Comparison of ENCODE assay signal across 17 cellular contexts in genomic region chr6:5403619-5404018, GRCh38.
"Had no signal": no experiment of that assay in that cellular context is flagged by ENCODE, and none has a peak within 500 bp of the region (broad histone marks: within the 10 kb centered on the region; RNA-seq: fewer than 3 reads in every experiment).

No MANE protein-coding gene starts in this region.

- H3K4me3 ChIP-seq: left ventricle myocardium inferior, upper lobe of right lung had no signal

- H3K9me3 ChIP-seq: upper lobe of right lung had no signal

- ATAC-seq: activated CD8-positive, alpha-beta memory T cell treated with anti-CD3 and anti-CD28 coated beads, Interleukin-2, amount 10 ng/mL, durations not matched to agents 7 days and 5 days; activated T-helper 17 cell treated with anti-CD3 and anti-CD28 coated beads, Interleukin-2, amount 50 U/mL, for 72 hours; upper lobe of right lung had no signal

- DNase-seq: activated CD4-positive, alpha-beta memory T cell treated with anti-CD3 and anti-CD28 coated beads, Interleukin-2, amount 10 ng/mL, durations not matched to agents 7 days and 5 days; activated CD4-positive, alpha-beta T cell treated with anti-CD3 and anti-CD28 coated beads for 48 hours; activated CD4-positive, CD25-positive, alpha-beta regulatory T cell; activated CD8-positive, alpha-beta memory T cell treated with anti-CD3 and anti-CD28 coated beads, Interleukin-2, amount 10 ng/mL, durations not matched to agents 7 days and 5 days; activated naive CD4-positive, alpha-beta T cell; activated naive CD8-positive, alpha-beta T cell treated with anti-CD3 and anti-CD28 coated beads, Interleukin-2, amount 10 ng/mL, durations not matched to agents 7 days and 5 days; cerebellar nuclear complex; effector CD4-positive, alpha-beta T cell; head of caudate nucleus; left ventricle myocardium inferior; retina; stimulated activated CD4-positive, alpha-beta T cell treated with anti-CD3 and anti-CD28 coated beads, Interleukin-12 subunit alpha, Interleukin-12 subunit beta, amount 100 ng/mL, for 4 hours; stimulated activated CD4-positive, alpha-beta T cell treated with anti-CD3 and anti-CD28 coated beads, Interleukin-1b, Interleukin-23, amount 100 ng/mL, for 48 hours; stimulated activated CD8-positive, alpha-beta memory T cell treated with anti-CD3 and anti-CD28 coated beads, Interleukin-4, amount 100 ng/mL, for 48 hours; stimulated activated naive CD4-positive, alpha-beta T cell; upper lobe of right lung had no signal

- H3K27me3 ChIP-seq: upper lobe of right lung had no signal

- H3K27ac ChIP-seq: left ventricle myocardium inferior, upper lobe of right lung had no signal

- H3K36me3 ChIP-seq: left ventricle myocardium inferior, upper lobe of right lung had no signal

- H3K4me1 ChIP-seq: upper lobe of right lung had no signal
